8 cellular contexts compared by ENCODE assay signal in the genomic region with DNA sequence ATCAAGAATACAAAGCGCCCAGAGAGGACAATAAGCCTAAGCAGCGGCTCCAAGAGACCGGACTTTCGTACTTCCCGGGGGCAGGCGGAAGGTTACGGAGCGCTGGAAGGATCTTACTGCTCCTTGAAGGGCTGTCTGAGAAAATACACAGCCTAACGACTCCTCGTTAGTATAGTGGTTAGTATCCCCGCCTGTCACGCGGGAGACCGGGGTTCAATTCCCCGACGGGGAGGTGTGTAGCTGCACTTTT. TPM values are rescaled to one million over a fixed set of nuclear protein-coding genes. Genes with fewer than 3 reads are reported as not detected.
DNase-seq lines count a peak whose midpoint lies in the region; ATAC-seq and TF ChIP-seq lines count a peak whose summit lies in the region.

No MANE protein-coding gene starts in this region.

- H3K9me3 ChIP-seq in right atrium auricular region = no peaks in the 10 kb centered on the region
- H3K9me3 ChIP-seq in psoas muscle = no peaks in the 10 kb centered on the region
- no peaks in the 10 kb centered on the region for H3K9me3 ChIP-seq in uterus

- no peak for TF ChIP-seq CTCF in GM10248 (IDR thresholded peaks at IDR 0.05; ENCODE audit: control extremely low read depth, extremely low read depth, low read depth, missing control alignments)
- no peak for TF ChIP-seq CTCF in HFFc6 (IDR thresholded peaks at IDR 0.05)
- no peak for TF ChIP-seq CTCF in right atrium auricular region (IDR thresholded peaks at IDR 0.05)
- no peak for TF ChIP-seq CTCF in psoas muscle (IDR thresholded peaks at IDR 0.05)
- no peak for TF ChIP-seq CTCF in uterus (IDR thresholded peaks at IDR 0.05)

- no peaks in the 10 kb centered on the region for H3K4me1 ChIP-seq in right atrium auricular region
- no peaks in the 10 kb centered on the region for H3K4me1 ChIP-seq in psoas muscle
- no peaks in the 10 kb centered on the region for H3K4me1 ChIP-seq in uterus

- peaks cover 4% of the 10 kb centered on the region; the same call in 1 of the 2 replicates for H3K9me3 Mint-ChIP-seq in HFFc6
- H3K9me3 Mint-ChIP-seq in T-helper 1 cell treated with Interleukin-12 subunit alpha and Interleukin-12 subunit beta and Interleukin-4 antibody, amounts not matched to agents 30 μg/mL and 1 μg/mL, for 36 hours = no peaks in the 10 kb centered on the region

- H3K36me3 Mint-ChIP-seq in HFFc6 (ENCODE audit: low read depth) = no peaks in the 10 kb centered on the region
- H3K36me3 Mint-ChIP-seq in T-helper 1 cell treated with Interleukin-12 subunit alpha and Interleukin-12 subunit beta and Interleukin-4 antibody, amounts not matched to agents 30 μg/mL and 1 μg/mL, for 36 hours (ENCODE audit: low read depth) = peaks cover 10% of the 10 kb centered on the region

- no peaks in the 10 kb centered on the region for H3K27me3 ChIP-seq in right atrium auricular region
- H3K27me3 ChIP-seq in psoas muscle (ENCODE audit: insufficient read depth in 3 of 3, low read length in 2 of 3) = no peaks in the 10 kb centered on the region
- H3K27me3 ChIP-seq in uterus = no peaks in the 10 kb centered on the region

- H3K4me3 Mint-ChIP-seq in HFFc6 = peak overlapping the region; percentile 93
- peak overlapping the region; percentile 95 for H3K4me3 Mint-ChIP-seq in T-helper 1 cell treated with Interleukin-12 subunit alpha and Interleukin-12 subunit beta and Interleukin-4 antibody, amounts not matched to agents 30 μg/mL and 1 μg/mL, for 36 hours

- CTCF ChIA-PET in GM10248 (lab: Yijun Ruan, JAX) = interaction anchor here (0.7 to 2.0 kb wide), 2 partner anchors 12 to 13 kb away, joined by 3 to 6 read pairs; a partner anchor contains a TSS

- H3K4me3 ChIP-seq in right atrium auricular region (peak overlapping the region; percentile 63 to 68), psoas muscle (peak overlapping the region; percentile 81), uterus (peak overlapping the region; percentile 73 to 77)

- POLR2A ChIA-PET in GM10248 (lab: Yijun Ruan, JAX) = interaction anchor here (0.6 kb wide), 1 partner anchor 13 kb away, joined by 3 read pairs; no protein-coding TSS in a partner anchor

- DNase-seq in GM10248 (ENCODE audit: extremely low spot score) (peak; percentile 73), HFFc6 (no peak), NCI-H1048 (lab: John Stamatoyannopoulos, UW) (peak; percentile 40), anterior cingulate cortex (lab: John Stamatoyannopoulos, UW) (peak; percentile 37 to 94 (median 84)), right atrium auricular region (ENCODE audit: low spot score) (peak; percentile 95), psoas muscle (peak; percentile 83 to 92), uterus (peak; percentile 91 to 94)

- H3K36me3 ChIP-seq in right atrium auricular region = no peaks in the 10 kb centered on the region
- no peaks in the 10 kb centered on the region for H3K36me3 ChIP-seq in psoas muscle (ENCODE audit: insufficient read depth in 1 of 2, low read depth in 1 of 2)
- H3K36me3 ChIP-seq in uterus = no peaks in the 10 kb centered on the region

- H3K4me1 Mint-ChIP-seq in HFFc6 (ENCODE audit: low read depth) = peaks cover 28% of the 10 kb centered on the region
- peaks cover 24% of the 10 kb centered on the region for H3K4me1 Mint-ChIP-seq in T-helper 1 cell treated with Interleukin-12 subunit alpha and Interleukin-12 subunit beta and Interleukin-4 antibody, amounts not matched to agents 30 μg/mL and 1 μg/mL, for 36 hours (ENCODE audit: low read depth)

- TF ChIP-seq POLR2A in uterus (IDR thresholded peaks at IDR 0.05) = peak in 1 of 2 donors; percentile 3

- H3K27ac ChIP-seq in right atrium auricular region = peak overlapping the region; percentile 93 to 97
- H3K27ac ChIP-seq in psoas muscle = peak overlapping the region; percentile 96
- H3K27ac ChIP-seq in uterus = peak overlapping the region; percentile 97

- ATAC-seq in psoas muscle = peak; percentile 87 to 92 (median 88)

- 0% methylated on average over 16 of the region's 16 CpGs for WGBS in psoas muscle, 3 donors

- peaks cover 17% of the 10 kb centered on the region for H3K27me3 Mint-ChIP-seq in HFFc6 (ENCODE audit: insufficient read depth)
- peaks cover 13% of the 10 kb centered on the region for H3K27me3 Mint-ChIP-seq in T-helper 1 cell treated with Interleukin-12 subunit alpha and Interleukin-12 subunit beta and Interleukin-4 antibody, amounts not matched to agents 30 μg/mL and 1 μg/mL, for 36 hours (ENCODE audit: low read depth)

- peak overlapping the region; percentile 96 for H3K27ac Mint-ChIP-seq in HFFc6
- peak overlapping the region; percentile 100 for H3K27ac Mint-ChIP-seq in T-helper 1 cell treated with Interleukin-12 subunit alpha and Interleukin-12 subunit beta and Interleukin-4 antibody, amounts not matched to agents 30 μg/mL and 1 μg/mL, for 36 hours

- intact Hi-C loops in psoas muscle (cut with DNase I) = loop anchor here in 1 of 2 donors (5.0 kb wide), 1 partner anchor 89 kb away; a partner anchor contains a TSS
- intact Hi-C loops in uterus (cut with DNase I; ENCODE audit: low total_unique reads) = no loop called here

RNA-seq across cellular contexts. Expression of a gene that starts 12.1 kb away (rescaled TPM):
- total RNA-seq in HFFc6 (2021; fragmentation: NEBNext Ultra II Directional; extraction: Animal tissue kit (Norgen Biotek cat#: 25700)) = 100 to 1,000 TPM in 1 of 6 experiments, 10 to 100 TPM in 5; 48.4 to 112 (median 98.2) TPM
- 10 to 100 TPM; 29.2 to 34.0 TPM for total RNA-seq in right atrium auricular region
- total RNA-seq in psoas muscle = 10 to 100 TPM in 2 of 4 donors, 1 to 10 TPM in 2; 9.1 to 15.9 (median 10.8) TPM
- 10 to 100 TPM in 1 of 3 donors, 1 to 10 TPM in 2; 5.9 to 13.1 (median 7.9) TPM for polyA plus RNA-seq in psoas muscle
- 100 to 1,000 TPM in 1 of 4 donors, 10 to 100 TPM in 3; 59.7 to 256 (median 93.8) TPM for total RNA-seq in uterus
